In the genomic region with DNA sequence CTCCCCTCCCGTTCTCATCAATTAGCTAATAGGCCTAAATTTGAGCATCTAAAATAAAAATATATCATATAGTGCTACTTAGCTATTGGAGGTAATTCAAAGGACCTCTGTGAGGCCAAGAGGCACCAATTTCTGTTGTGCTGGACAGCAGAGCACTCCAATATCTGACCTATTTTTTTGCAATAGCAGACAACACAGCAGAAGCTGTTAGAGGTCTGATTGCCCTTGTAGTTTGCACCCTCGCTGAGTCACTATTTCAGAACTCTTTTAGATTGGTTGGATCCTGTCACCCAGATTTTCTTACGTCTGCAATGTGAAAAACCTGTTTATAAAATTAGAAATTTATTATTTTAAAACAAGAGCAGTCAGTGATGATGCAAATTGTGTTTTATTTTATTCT, we compare ENCODE assay signal across 35 cellular contexts.
"Had no signal": no experiment of that assay in that cellular context is flagged by ENCODE, and none has a peak within 500 bp of the region (broad histone marks: within the 10 kb centered on the region; RNA-seq: fewer than 3 reads in every experiment).

No MANE protein-coding gene starts in this region.

- H3K9me3 Mint-ChIP-seq: activated B cell treated with CpG ODN at 0.5 μM for 24 hours; activated CD4-positive, alpha-beta memory T cell treated with anti-CD3 and anti-CD28 coated beads for 36 hours; activated naive CD4-positive, alpha-beta T cell treated with anti-CD3 and anti-CD28 coated beads for 36 hours; activated naive CD4-positive, alpha-beta T cell treated with anti-CD3 and anti-CD28 coated beads, Interleukin-2, amount 50 U/mL, for 24 hours; activated naive CD8-positive, alpha-beta T cell treated with anti-CD3 and anti-CD28 coated beads for 36 hours; activated naive CD8-positive, alpha-beta T cell treated with anti-CD3 and anti-CD28 coated beads, Interleukin-2, amount 50 U/mL, for 24 hours; activated T-helper 1 cell treated with anti-CD3 and anti-CD28 coated beads, Interleukin-12 subunit alpha, Interleukin-12 subunit beta, Interleukin-2, Interleukin-4 antibody, amounts not matched to agents 30 ng/mL and 10 ng/mL and 1 ng/mL, durations not matched to agents 14 hours and 24 hours and 36 hours; activated T-helper 2 cell treated with anti-CD3 and anti-CD28 coated beads, Interferon-gamma antibody, Interleukin-2, Interleukin-4, amounts not matched to agents 10 μg/mL and 5 μg/mL and 100 μg/mL, durations not matched to agents 14 hours and 24 hours and 36 hours; central memory CD8-positive, alpha-beta T cell; effector memory CD8-positive, alpha-beta T cell; T-helper 2 cell treated with Interferon-gamma antibody and Interleukin-4, amounts not matched to agents 5 μg/mL and 100 μg/mL, for 36 hours had no signal

- H3K27me3 ChIP-seq: adrenal gland, brain microvascular endothelial cell, esophagus squamous epithelium had no signal

- H3K9me3 ChIP-seq: adrenal gland, esophagus squamous epithelium had no signal

- ATAC-seq: activated CD4-positive, CD25-positive, alpha-beta regulatory T cell treated with anti-CD3 and anti-CD28 coated beads, Interleukin-2, amount 50 U/mL, for 24 hours; activated CD8-positive, alpha-beta memory T cell treated with anti-CD3 and anti-CD28 coated beads, Interleukin-2, amount 10 ng/mL, durations not matched to agents 7 days and 5 days; activated CD8-positive, alpha-beta T cell treated with anti-CD3 and anti-CD28 coated beads, Interleukin-2, amount 10 ng/mL, durations not matched to agents 7 days and 5 days; activated naive CD8-positive, alpha-beta T cell treated with anti-CD3 and anti-CD28 coated beads, Interleukin-2, amount 50 U/mL, for 24 hours; effector memory CD8-positive, alpha-beta T cell; T-helper 17 cell had no signal

- H3K27me3 Mint-ChIP-seq: activated B cell treated with CpG ODN at 0.5 μM for 24 hours; activated naive CD4-positive, alpha-beta T cell treated with anti-CD3 and anti-CD28 coated beads, Interleukin-2, amount 50 U/mL, for 24 hours had no signal

- H3K36me3 Mint-ChIP-seq: activated CD4-positive, alpha-beta memory T cell treated with anti-CD3 and anti-CD28 coated beads for 36 hours; activated CD8-positive, alpha-beta memory T cell treated with anti-CD3 and anti-CD28 coated beads, Interleukin-2, amount 10 ng/mL, durations not matched to agents 7 days and 5 days; activated naive CD4-positive, alpha-beta T cell treated with anti-CD3 and anti-CD28 coated beads, Interleukin-2, amount 50 U/mL, for 24 hours; activated naive CD8-positive, alpha-beta T cell treated with anti-CD3 and anti-CD28 coated beads for 36 hours had no signal

- H3K4me3 Mint-ChIP-seq: activated B cell treated with CpG ODN at 0.5 μM for 24 hours; activated CD4-positive, alpha-beta memory T cell treated with anti-CD3 and anti-CD28 coated beads for 36 hours; activated CD8-positive, alpha-beta memory T cell treated with anti-CD3 and anti-CD28 coated beads, Interleukin-2, amount 10 ng/mL, durations not matched to agents 7 days and 5 days; activated CD8-positive, alpha-beta T cell treated with anti-CD3 and anti-CD28 coated beads, Interleukin-2, amount 10 ng/mL, durations not matched to agents 7 days and 5 days; activated naive CD4-positive, alpha-beta T cell treated with anti-CD3 and anti-CD28 coated beads for 36 hours; activated naive CD4-positive, alpha-beta T cell treated with anti-CD3 and anti-CD28 coated beads, Interleukin-2, amount 50 U/mL, for 24 hours; activated naive CD8-positive, alpha-beta T cell treated with anti-CD3 and anti-CD28 coated beads for 36 hours; activated naive CD8-positive, alpha-beta T cell treated with anti-CD3 and anti-CD28 coated beads, Interleukin-2, amount 50 U/mL, for 24 hours; activated T-helper 1 cell treated with anti-CD3 and anti-CD28 coated beads, Interleukin-12 subunit alpha, Interleukin-12 subunit beta, Interleukin-2, Interleukin-4 antibody, amounts not matched to agents 30 ng/mL and 10 ng/mL and 1 ng/mL, durations not matched to agents 14 hours and 24 hours and 36 hours; central memory CD8-positive, alpha-beta T cell; effector memory CD8-positive, alpha-beta T cell; T-helper 17 cell; T-helper 2 cell treated with Interferon-gamma antibody and Interleukin-4, amounts not matched to agents 5 μg/mL and 100 μg/mL, for 36 hours had no signal

- H3K27ac ChIP-seq: adrenal gland, brain microvascular endothelial cell, esophagus squamous epithelium, WERI-Rb-1 had no signal

- H3K4me1 Mint-ChIP-seq: activated CD8-positive, alpha-beta memory T cell treated with anti-CD3 and anti-CD28 coated beads, Interleukin-2, amount 10 ng/mL, durations not matched to agents 7 days and 5 days; activated naive CD4-positive, alpha-beta T cell treated with anti-CD3 and anti-CD28 coated beads, Interleukin-2, amount 50 U/mL, for 24 hours; activated naive CD8-positive, alpha-beta T cell treated with anti-CD3 and anti-CD28 coated beads for 36 hours; activated naive CD8-positive, alpha-beta T cell treated with anti-CD3 and anti-CD28 coated beads, Interleukin-2, amount 50 U/mL, for 24 hours; central memory CD8-positive, alpha-beta T cell; T-helper 17 cell had no signal

- H3K4me1 ChIP-seq: adrenal gland had no signal

- H3K36me3 ChIP-seq: adrenal gland, brain microvascular endothelial cell, esophagus squamous epithelium had no signal

- DNase-seq: activated B cell treated with CpG ODN at 0.5 μM for 24 hours; activated CD4-positive, alpha-beta memory T cell treated with anti-CD3 and anti-CD28 coated beads for 36 hours; activated CD4-positive, alpha-beta T cell treated with anti-CD3 and anti-CD28 coated beads for 48 hours; activated CD4-positive, alpha-beta T cell treated with anti-CD3 and anti-CD28 coated beads, Interleukin-2, amount 50 U/mL, for 1 hour; activated CD8-positive, alpha-beta memory T cell treated with anti-CD3 and anti-CD28 coated beads, Interleukin-2, amount 10 ng/mL, durations not matched to agents 7 days and 5 days; activated CD8-positive, alpha-beta memory T cell treated with anti-CD3 and anti-CD28 coated beads, Interleukin-2, amount 50 U/mL, for 4 hours; activated CD8-positive, alpha-beta T cell treated with anti-CD3 and anti-CD28 coated beads, Interleukin-2, amount 10 ng/mL, durations not matched to agents 7 days and 5 days; activated effector memory CD4-positive, alpha-beta T cell treated with anti-CD3 and anti-CD28 coated beads, Interleukin-2, amount 50 U/mL, for 16 hours; activated naive CD4-positive, alpha-beta T cell treated with anti-CD3 and anti-CD28 coated beads for 36 hours; activated naive CD8-positive, alpha-beta T cell treated with anti-CD3 and anti-CD28 coated beads for 36 hours; activated naive CD8-positive, alpha-beta T cell treated with anti-CD3 and anti-CD28 coated beads, Interleukin-2, amount 50 U/mL, for 24 hours; activated T-cell treated with anti-CD3 and anti-CD28 coated beads, Interleukin-2, amount 50 U/mL, for 1 hour; activated T-cell treated with anti-CD3 and anti-CD28 coated beads, Interleukin-2, amount 50 U/mL, for 48 hours; amygdala; aorta; brain microvascular endothelial cell; cortex of kidney; dermis blood vessel endothelial cell; effector CD4-positive, alpha-beta T cell; effector memory CD8-positive, alpha-beta T cell; esophagus squamous epithelium; foreskin melanocyte; head of caudate nucleus; T-helper 1 cell; T-helper 17 cell; T1000; WERI-Rb-1 had no signal

- FAIRE-seq: colon had no signal

- H3K27ac Mint-ChIP-seq: activated B cell treated with CpG ODN at 0.5 μM for 24 hours; activated CD4-positive, alpha-beta memory T cell treated with anti-CD3 and anti-CD28 coated beads for 36 hours; activated CD8-positive, alpha-beta memory T cell treated with anti-CD3 and anti-CD28 coated beads, Interleukin-2, amount 10 ng/mL, durations not matched to agents 7 days and 5 days; activated CD8-positive, alpha-beta T cell treated with anti-CD3 and anti-CD28 coated beads, Interleukin-2, amount 10 ng/mL, durations not matched to agents 7 days and 5 days; activated naive CD4-positive, alpha-beta T cell treated with anti-CD3 and anti-CD28 coated beads for 36 hours; activated naive CD4-positive, alpha-beta T cell treated with anti-CD3 and anti-CD28 coated beads, Interleukin-2, amount 50 U/mL, for 24 hours; activated naive CD8-positive, alpha-beta T cell treated with anti-CD3 and anti-CD28 coated beads for 36 hours; activated naive CD8-positive, alpha-beta T cell treated with anti-CD3 and anti-CD28 coated beads, Interleukin-2, amount 50 U/mL, for 24 hours; activated T-helper 1 cell treated with anti-CD3 and anti-CD28 coated beads, Interleukin-12 subunit alpha, Interleukin-12 subunit beta, Interleukin-2, Interleukin-4 antibody, amounts not matched to agents 30 ng/mL and 10 ng/mL and 1 ng/mL, durations not matched to agents 14 hours and 24 hours and 36 hours; activated T-helper 2 cell treated with anti-CD3 and anti-CD28 coated beads, Interferon-gamma antibody, Interleukin-2, Interleukin-4, amounts not matched to agents 10 μg/mL and 5 μg/mL and 100 μg/mL, durations not matched to agents 14 hours and 24 hours and 36 hours; effector memory CD8-positive, alpha-beta T cell; T-helper 17 cell; T-helper 2 cell treated with Interferon-gamma antibody and Interleukin-4, amounts not matched to agents 5 μg/mL and 100 μg/mL, for 36 hours had no signal

- H3K4me3 ChIP-seq: adrenal gland, esophagus squamous epithelium had no signal
